ENCODE assay signal across 32 cellular contexts in genomic region chr6:126821706-126822105, GRCh38.
"Had no signal": no experiment of that assay in that cellular context is flagged by ENCODE, and none has a peak within 500 bp of the region (broad histone marks: within the 10 kb centered on the region; RNA-seq: fewer than 3 reads in every experiment).

No MANE protein-coding gene starts in this region.

- H3K4me3 ChIP-seq: PC-9 had no signal

- H3K27ac Mint-ChIP-seq: activated CD4-positive, alpha-beta memory T cell treated with anti-CD3 and anti-CD28 coated beads, Interleukin-2, amount 10 ng/mL, durations not matched to agents 7 days and 5 days; activated CD8-positive, alpha-beta memory T cell treated with anti-CD3 and anti-CD28 coated beads, Interleukin-2, amount 10 ng/mL, durations not matched to agents 7 days and 5 days; activated naive CD4-positive, alpha-beta T cell treated with anti-CD3 and anti-CD28 coated beads, Interleukin-2, amount 10 ng/mL, durations not matched to agents 7 days and 5 days; activated naive CD8-positive, alpha-beta T cell; activated naive CD8-positive, alpha-beta T cell treated with anti-CD3 and anti-CD28 coated beads, Interleukin-2, amount 50 U/mL, for 24 hours had no signal

- H3K27ac ChIP-seq: brain microvascular endothelial cell, PC-9, RWPE1, WERI-Rb-1 had no signal

- H3K4me1 Mint-ChIP-seq: activated CD4-positive, alpha-beta memory T cell treated with anti-CD3 and anti-CD28 coated beads, Interleukin-2, amount 10 ng/mL, durations not matched to agents 7 days and 5 days; activated CD8-positive, alpha-beta memory T cell treated with anti-CD3 and anti-CD28 coated beads, Interleukin-2, amount 10 ng/mL, durations not matched to agents 7 days and 5 days; activated naive CD4-positive, alpha-beta T cell treated with anti-CD3 and anti-CD28 coated beads, Interleukin-2, amount 10 ng/mL, durations not matched to agents 7 days and 5 days; activated naive CD8-positive, alpha-beta T cell treated with anti-CD3 and anti-CD28 coated beads, Interleukin-2, amount 50 U/mL, for 24 hours had no signal

- H3K27me3 Mint-ChIP-seq: activated CD4-positive, alpha-beta memory T cell treated with anti-CD3 and anti-CD28 coated beads, Interleukin-2, amount 10 ng/mL, durations not matched to agents 7 days and 5 days; activated CD8-positive, alpha-beta memory T cell treated with anti-CD3 and anti-CD28 coated beads, Interleukin-2, amount 10 ng/mL, durations not matched to agents 7 days and 5 days; activated naive CD4-positive, alpha-beta T cell treated with anti-CD3 and anti-CD28 coated beads, Interleukin-2, amount 10 ng/mL, durations not matched to agents 7 days and 5 days; activated naive CD8-positive, alpha-beta T cell; activated naive CD8-positive, alpha-beta T cell treated with anti-CD3 and anti-CD28 coated beads, Interleukin-2, amount 50 U/mL, for 24 hours had no signal

- H2AFZ ChIP-seq: PC-9 had no signal

- H3K27me3 ChIP-seq: brain microvascular endothelial cell had no signal

- H3K4me3 Mint-ChIP-seq: activated CD4-positive, alpha-beta memory T cell treated with anti-CD3 and anti-CD28 coated beads, Interleukin-2, amount 10 ng/mL, durations not matched to agents 7 days and 5 days; activated CD8-positive, alpha-beta memory T cell treated with anti-CD3 and anti-CD28 coated beads, Interleukin-2, amount 10 ng/mL, durations not matched to agents 7 days and 5 days; activated naive CD4-positive, alpha-beta T cell treated with anti-CD3 and anti-CD28 coated beads, Interleukin-2, amount 10 ng/mL, durations not matched to agents 7 days and 5 days; activated naive CD8-positive, alpha-beta T cell; activated naive CD8-positive, alpha-beta T cell treated with anti-CD3 and anti-CD28 coated beads, Interleukin-2, amount 50 U/mL, for 24 hours had no signal

- H3K36me3 ChIP-seq: brain microvascular endothelial cell, WERI-Rb-1 had no signal

- DNase-seq: activated CD4-positive, alpha-beta memory T cell treated with anti-CD3 and anti-CD28 coated beads, Interleukin-2, amount 10 ng/mL, durations not matched to agents 7 days and 5 days; activated CD4-positive, alpha-beta T cell treated with anti-CD3 and anti-CD28 coated beads for 1 hour; activated CD4-positive, alpha-beta T cell treated with anti-CD3 and anti-CD28 coated beads for 48 hours; activated CD4-positive, CD25-positive, alpha-beta regulatory T cell; activated CD8-positive, alpha-beta memory T cell treated with anti-CD3 and anti-CD28 coated beads for 24 hours; activated CD8-positive, alpha-beta memory T cell treated with anti-CD3 and anti-CD28 coated beads, Interleukin-2, amount 10 ng/mL, durations not matched to agents 7 days and 5 days; activated CD8-positive, alpha-beta memory T cell treated with anti-CD3 and anti-CD28 coated beads, Interleukin-2, amount 50 U/mL, for 48 hours; activated effector memory CD4-positive, alpha-beta T cell treated with Interleukin-2 at 50 U/mL for 16 hours; activated naive CD4-positive, alpha-beta T cell treated with anti-CD3 and anti-CD28 coated beads, Interleukin-2, amount 10 ng/mL, durations not matched to agents 7 days and 5 days; activated naive CD8-positive, alpha-beta T cell treated with anti-CD3 and anti-CD28 coated beads, Interleukin-2, amount 50 U/mL, for 24 hours; activated T-cell treated with anti-CD3 and anti-CD28 coated beads, Interleukin-2, amount 50 U/mL, for 48 hours; aorta; brain microvascular endothelial cell; central memory CD4-positive, alpha-beta T cell; KG1; NCI-H1048; NCI-H1105 treated with DMSO at 0.1 percent for 48 hours; NCI-H1436; NCI-H1694; NCI-H1930; NCI-H2081 treated with DMSO at 0.1 percent for 48 hours; NCI-H226; NCI-H524 treated with DMSO at 0.1 percent for 48 hours; NCI-H748 treated with DMSO at 0.1 percent for 48 hours; PC-9; SIG-M5; SW 1271; T1000; WERI-Rb-1 had no signal

- H3K4me2 ChIP-seq: PC-9 had no signal

- H3K36me3 Mint-ChIP-seq: activated CD8-positive, alpha-beta memory T cell treated with anti-CD3 and anti-CD28 coated beads, Interleukin-2, amount 10 ng/mL, durations not matched to agents 7 days and 5 days; activated naive CD4-positive, alpha-beta T cell treated with anti-CD3 and anti-CD28 coated beads, Interleukin-2, amount 10 ng/mL, durations not matched to agents 7 days and 5 days; activated naive CD8-positive, alpha-beta T cell had no signal

- H3K9me3 Mint-ChIP-seq: activated CD4-positive, alpha-beta memory T cell treated with anti-CD3 and anti-CD28 coated beads, Interleukin-2, amount 10 ng/mL, durations not matched to agents 7 days and 5 days; activated naive CD4-positive, alpha-beta T cell treated with anti-CD3 and anti-CD28 coated beads, Interleukin-2, amount 10 ng/mL, durations not matched to agents 7 days and 5 days; activated naive CD8-positive, alpha-beta T cell treated with anti-CD3 and anti-CD28 coated beads, Interleukin-2, amount 50 U/mL, for 24 hours had no signal

- ATAC-seq: activated CD8-positive, alpha-beta memory T cell treated with anti-CD3 and anti-CD28 coated beads, Interleukin-2, amount 10 ng/mL, durations not matched to agents 7 days and 5 days; activated naive CD8-positive, alpha-beta T cell treated with anti-CD3 and anti-CD28 coated beads, Interleukin-2, amount 50 U/mL, for 24 hours; Right ventricle myocardium inferior had no signal
